In the genomic region with DNA sequence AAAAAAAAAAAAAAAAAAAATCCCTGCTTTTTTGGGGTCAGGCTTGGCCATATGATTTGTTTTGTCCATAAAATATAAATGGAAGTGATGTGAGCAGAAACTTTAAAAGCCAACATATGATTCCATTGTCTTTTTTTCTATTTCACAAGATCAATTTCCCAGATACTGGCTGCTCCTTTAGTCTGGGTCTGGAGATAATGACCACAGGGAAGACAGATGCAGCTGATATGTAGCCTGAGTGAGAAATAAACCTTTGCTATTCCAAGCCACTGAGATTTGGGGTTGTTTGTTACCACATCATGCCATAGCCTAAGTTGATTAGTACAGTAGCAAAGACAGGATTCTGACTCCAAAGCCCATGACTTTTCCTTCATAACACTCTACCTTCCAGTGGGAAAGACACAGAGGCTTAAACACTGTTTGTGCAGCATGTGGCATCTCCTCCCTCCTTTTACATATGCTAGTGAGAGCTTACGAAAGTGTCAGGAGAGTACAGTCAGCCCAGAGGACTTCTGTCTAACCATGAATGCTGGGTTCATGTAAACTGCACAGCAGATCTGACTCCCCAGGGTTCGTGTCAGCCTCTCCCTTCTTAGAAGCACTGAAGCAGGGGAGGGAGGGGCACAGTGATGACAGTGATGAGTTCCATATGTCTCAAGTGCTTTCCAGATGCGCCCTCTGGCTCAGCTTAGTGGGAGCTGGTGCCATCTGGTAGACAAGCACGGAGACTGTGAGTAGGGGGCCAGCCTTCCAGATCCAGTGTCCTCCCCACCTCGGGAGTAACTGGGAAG, we compare ENCODE assay signal across 9 cellular contexts. TPM values are rescaled to one million over a fixed set of nuclear protein-coding genes. Genes with fewer than 3 reads are reported as not detected.
DNase-seq lines count a peak whose midpoint lies in the region; ATAC-seq and TF ChIP-seq lines count a peak whose summit lies in the region.
"Had no signal": no experiment of that assay in that cellular context is flagged by ENCODE, and none has a peak within 500 bp of the region (broad histone marks: within the 10 kb centered on the region; RNA-seq: fewer than 3 reads in every experiment).

No MANE protein-coding gene starts in this region.

- no peak overlapping the region for H3K4me2 ChIP-seq in PC-3 (ENCODE audit: low read length)

- ATAC-seq in HG02870 (IDR thresholded peaks at IDR 0.05; ENCODE audit: unreplicated experiment) (peak; percentile 65), PC-3 (no peak), GM18907 (IDR thresholded peaks at IDR 0.05; ENCODE audit: unreplicated experiment) (no peak)

- no peaks in the 10 kb centered on the region for H3K4me1 ChIP-seq in PC-3 (ENCODE audit: insufficient read depth, low read length)
- peaks cover 0 to 7% (median 0%) of the 10 kb centered on the region in 4 donors for H3K4me1 ChIP-seq in stomach
- H3K4me1 ChIP-seq: gastrocnemius medialis had no signal

- H3F3A ChIP-seq in PC-3 (ENCODE audit: low read length, unreplicated experiment): no peaks in the 10 kb centered on the region

- POLR2A ChIA-PET in PC-3 (lab: Charles Lee; ENCODE audit: unreplicated experiment): no interaction called here

- intact Hi-C loops in PC-3 (cut with micrococcal nuclease): no loop called here
- intact Hi-C loops in stomach (cut with DNase I; ENCODE audit: low total_unique reads): no loop called here

- peak overlapping the region; percentile 28 for H3K27ac ChIP-seq in temporal lobe (ENCODE audit: low read depth, low read length)
- H3K27ac ChIP-seq in PC-3 (ENCODE audit: low read length): no peak overlapping the region
- no peak overlapping the region for H3K27ac ChIP-seq in stomach
- H3K27ac ChIP-seq: gastrocnemius medialis had no signal

- no peaks in the 10 kb centered on the region for H4K20me1 ChIP-seq in PC-3 (ENCODE audit: low read length)

- TF ChIP-seq CTCF in PC-3 (conservative IDR thresholded peaks at IDR 0.05; ENCODE audit: low read depth, low read length) (no peak), stomach (IDR thresholded peaks at IDR 0.05) (no peak)

- no peak for TF ChIP-seq EP300 in stomach (IDR thresholded peaks at IDR 0.05)

- no peak for TF ChIP-seq POLR2A in stomach (IDR thresholded peaks at IDR 0.05)

- BruUV-seq in PC-3 (replicated peaks; lab: Mats Ljungman, UMichigan): no TSS peak

- H3K27me3 ChIP-seq in PC-3 (ENCODE audit: low read length): no peaks in the 10 kb centered on the region
- no peaks in the 10 kb centered on the region for H3K27me3 ChIP-seq in stomach
- H3K27me3 ChIP-seq: gastrocnemius medialis had no signal

- 41 to 60% (median 57%) methylated on average over 5 of the region's 5 CpGs for WGBS in stomach, 5 donors

- H3K36me3 ChIP-seq in PC-3 (ENCODE audit: low read depth, low read length): no peaks in the 10 kb centered on the region
- no peaks in the 10 kb centered on the region for H3K36me3 ChIP-seq in stomach
- H3K36me3 ChIP-seq: gastrocnemius medialis had no signal

- DNase-seq in amniotic epithelial cell (ENCODE audit: low read depth) (peak; percentile 89), inferior parietal cortex (ENCODE audit: extremely low spot score) (peak; percentile 51), PC-3 (no peak), stomach (no peak)
- DNase-seq: activated naive CD4-positive, alpha-beta T cell; gastrocnemius medialis had no signal

- no peak overlapping the region for H3K9ac ChIP-seq in PC-3 (ENCODE audit: low read length)

- H3K9me3 ChIP-seq in PC-3 (ENCODE audit: low read length): no peaks in the 10 kb centered on the region
- H3K9me3 ChIP-seq in stomach: peaks cover 0 to 11% (median 4%) of the 10 kb centered on the region in 4 donors
- H3K9me3 ChIP-seq: gastrocnemius medialis had no signal

- CTCF ChIA-PET in PC-3 (lab: Charles Lee): no interaction called here

- H3K4me3 ChIP-seq in PC-3 (ENCODE audit: low read length) (no peak overlapping the region), stomach (no peak overlapping the region)
- H3K4me3 ChIP-seq: gastrocnemius medialis had no signal

- no peaks in the 10 kb centered on the region for H3K79me2 ChIP-seq in PC-3 (ENCODE audit: low read length)

- no peak overlapping the region for H2AFZ ChIP-seq in PC-3 (ENCODE audit: low read length)

- H3K9me2 ChIP-seq in PC-3 (replicated peaks; ENCODE audit: low read length): no peaks in the 10 kb centered on the region

RNA-seq across cellular contexts. Expression of a gene that starts 36.7 kb away (rescaled TPM):
- 5.2 TPM for total RNA-seq in temporal lobe
- not detected in 2 replicates for total RNA-seq in PC-3 (2014; rRNA removed)
- total RNA-seq in stomach: 1 to 10 TPM in 1 of 5 donors, under 1 TPM in 1, not detected in 3; 0.43 to 2.4 TPM
- under 1 TPM in 1 of 3 donors, not detected in 2; 0.10 TPM for polyA plus RNA-seq in stomach

Comparison
In these comparisons a context has a peak if more than half of its experiments do, and no peak if none do; other contexts are left out.
1. DNase-seq: peak in amniotic epithelial cell (single experiment) and inferior parietal cortex (single experiment); none in PC-3 (single experiment) and stomach (single experiment).